Comparison of ENCODE assay signal across 1 cellular context in the genomic region with DNA sequence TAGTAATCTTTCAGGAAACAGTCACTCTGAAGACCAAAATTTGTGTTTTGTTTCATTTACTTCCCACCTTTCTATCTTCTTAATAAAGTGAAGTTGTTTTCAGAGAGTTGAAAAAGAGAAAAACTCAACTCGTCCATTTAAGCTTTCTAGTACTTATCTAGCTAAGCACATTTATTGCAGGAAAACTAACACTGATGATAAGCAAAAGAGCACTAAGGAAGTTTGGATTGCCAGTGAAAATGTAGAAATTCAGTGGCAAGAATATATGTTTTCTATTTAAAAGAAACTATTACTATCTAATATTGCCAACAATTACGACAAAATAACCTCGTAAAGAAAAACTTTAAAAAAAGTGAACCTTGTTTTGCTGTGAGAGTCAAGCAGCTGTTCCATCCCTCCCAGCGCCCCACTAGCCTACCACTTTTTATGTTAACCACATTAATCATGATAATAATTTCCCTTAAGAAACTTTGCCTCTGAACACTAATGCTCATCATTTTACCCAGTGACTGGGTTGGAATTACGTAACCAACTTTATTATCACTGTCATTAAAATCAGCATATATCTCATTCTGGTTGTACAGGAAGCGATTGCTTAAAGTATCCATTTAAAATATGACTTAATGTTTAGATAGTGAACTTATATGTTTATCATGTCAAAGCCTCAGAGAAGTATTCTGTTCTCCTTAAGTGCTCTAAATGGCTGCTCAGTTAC.
A peak's percentile ranks its signal among the peaks of the same experiment; 100 is the strongest.
TF ChIP-seq lines count a peak whose summit lies in the region.

No MANE protein-coding gene starts in this region.

TF ChIP-seq in K562, 482 proteins besides CTCF, POLR2A, EP300 and RAD21 (continued from another document):
- TF ChIP-seq, protein P1, sequence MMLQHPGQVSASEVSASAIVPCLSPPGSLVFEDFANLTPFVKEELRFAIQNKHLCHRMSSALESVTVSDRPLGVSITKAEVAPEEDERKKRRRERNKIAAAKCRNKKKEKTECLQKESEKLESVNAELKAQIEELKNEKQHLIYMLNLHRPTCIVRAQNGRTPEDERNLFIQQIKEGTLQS (IDR thresholded peaks at IDR 0.05), result peak; percentile 14; the same call in 1 of the 2 replicates
- TF ChIP-seq, protein P1 (CRISPR knock-in tag; conservative IDR thresholded peaks at IDR 0.05), result no peak
- no peak for TF ChIP-seq CEBPG (CRISPR knock-in tag; IDR thresholded peaks at IDR 0.05)
- peak in 1 of 2 experiments; percentile 46; a peak in 1 of 4 replicates for TF ChIP-seq CEBPG (tag; conservative IDR thresholded peaks at IDR 0.05 in 1 of 2, IDR thresholded peaks at IDR 0.05 in 1 of 2)
- TF ChIP-seq, protein P2, sequence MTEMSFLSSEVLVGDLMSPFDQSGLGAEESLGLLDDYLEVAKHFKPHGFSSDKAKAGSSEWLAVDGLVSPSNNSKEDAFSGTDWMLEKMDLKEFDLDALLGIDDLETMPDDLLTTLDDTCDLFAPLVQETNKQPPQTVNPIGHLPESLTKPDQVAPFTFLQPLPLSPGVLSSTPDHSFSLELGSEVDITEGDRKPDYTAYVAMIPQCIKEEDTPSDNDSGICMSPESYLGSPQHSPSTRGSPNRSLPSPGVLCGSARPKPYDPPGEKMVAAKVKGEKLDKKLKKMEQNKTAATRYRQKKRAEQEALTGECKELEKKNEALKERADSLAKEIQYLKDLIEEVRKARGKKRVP (CRISPR knock-in tag; IDR thresholded peaks at IDR 0.05), result no peak
- TF ChIP-seq, protein P3, sequence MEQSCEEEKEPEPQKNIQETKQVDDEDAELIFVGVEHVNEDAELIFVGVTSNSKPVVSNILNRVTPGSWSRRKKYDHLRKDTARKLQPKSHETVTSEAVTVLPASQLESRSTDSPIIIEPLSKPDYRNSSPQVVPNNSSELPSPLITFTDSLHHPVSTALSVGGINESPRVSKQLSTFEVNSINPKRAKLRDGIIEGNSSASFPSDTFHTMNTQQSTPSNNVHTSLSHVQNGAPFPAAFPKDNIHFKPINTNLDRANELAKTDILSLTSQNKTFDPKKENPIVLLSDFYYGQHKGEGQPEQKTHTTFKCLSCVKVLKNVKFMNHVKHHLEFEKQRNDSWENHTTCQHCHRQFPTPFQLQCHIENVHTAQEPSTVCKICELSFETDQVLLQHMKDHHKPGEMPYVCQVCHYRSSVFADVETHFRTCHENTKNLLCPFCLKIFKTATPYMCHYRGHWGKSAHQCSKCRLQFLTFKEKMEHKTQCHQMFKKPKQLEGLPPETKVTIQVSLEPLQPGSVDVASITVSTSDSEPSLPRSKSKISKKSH (CRISPR knock-in tag; IDR thresholded peaks at IDR 0.05), result no peak
- TF ChIP-seq MTA2 (IDR thresholded peaks at IDR 0.05; ENCODE audit: low read depth), result 0 out of 2 replicates have a peak, but pooled peaks have one; percentile 15
- TF ChIP-seq, protein P4, sequence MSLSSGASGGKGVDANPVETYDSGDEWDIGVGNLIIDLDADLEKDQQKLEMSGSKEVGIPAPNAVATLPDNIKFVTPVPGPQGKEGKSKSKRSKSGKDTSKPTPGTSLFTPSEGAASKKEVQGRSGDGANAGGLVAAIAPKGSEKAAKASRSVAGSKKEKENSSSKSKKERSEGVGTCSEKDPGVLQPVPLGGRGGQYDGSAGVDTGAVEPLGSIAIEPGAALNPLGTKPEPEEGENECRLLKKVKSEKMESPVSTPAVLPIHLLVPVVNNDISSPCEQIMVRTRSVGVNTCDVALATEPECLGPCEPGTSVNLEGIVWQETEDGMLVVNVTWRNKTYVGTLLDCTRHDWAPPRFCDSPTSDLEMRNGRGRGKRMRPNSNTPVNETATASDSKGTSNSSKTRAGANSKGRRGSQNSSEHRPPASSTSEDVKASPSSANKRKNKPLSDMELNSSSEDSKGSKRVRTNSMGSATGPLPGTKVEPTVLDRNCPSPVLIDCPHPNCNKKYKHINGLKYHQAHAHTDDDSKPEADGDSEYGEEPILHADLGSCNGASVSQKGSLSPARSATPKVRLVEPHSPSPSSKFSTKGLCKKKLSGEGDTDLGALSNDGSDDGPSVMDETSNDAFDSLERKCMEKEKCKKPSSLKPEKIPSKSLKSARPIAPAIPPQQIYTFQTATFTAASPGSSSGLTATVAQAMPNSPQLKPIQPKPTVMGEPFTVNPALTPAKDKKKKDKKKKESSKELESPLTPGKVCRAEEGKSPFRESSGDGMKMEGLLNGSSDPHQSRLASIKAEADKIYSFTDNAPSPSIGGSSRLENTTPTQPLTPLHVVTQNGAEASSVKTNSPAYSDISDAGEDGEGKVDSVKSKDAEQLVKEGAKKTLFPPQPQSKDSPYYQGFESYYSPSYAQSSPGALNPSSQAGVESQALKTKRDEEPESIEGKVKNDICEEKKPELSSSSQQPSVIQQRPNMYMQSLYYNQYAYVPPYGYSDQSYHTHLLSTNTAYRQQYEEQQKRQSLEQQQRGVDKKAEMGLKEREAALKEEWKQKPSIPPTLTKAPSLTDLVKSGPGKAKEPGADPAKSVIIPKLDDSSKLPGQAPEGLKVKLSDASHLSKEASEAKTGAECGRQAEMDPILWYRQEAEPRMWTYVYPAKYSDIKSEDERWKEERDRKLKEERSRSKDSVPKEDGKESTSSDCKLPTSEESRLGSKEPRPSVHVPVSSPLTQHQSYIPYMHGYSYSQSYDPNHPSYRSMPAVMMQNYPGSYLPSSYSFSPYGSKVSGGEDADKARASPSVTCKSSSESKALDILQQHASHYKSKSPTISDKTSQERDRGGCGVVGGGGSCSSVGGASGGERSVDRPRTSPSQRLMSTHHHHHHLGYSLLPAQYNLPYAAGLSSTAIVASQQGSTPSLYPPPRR (CRISPR knock-in tag; IDR thresholded peaks at IDR 0.05; ENCODE audit: borderline replicate concordance), result no peak
- peak; percentile 50 for TF ChIP-seq TAL1 (IDR thresholded peaks at IDR 0.05)
- TF ChIP-seq, protein P5, sequence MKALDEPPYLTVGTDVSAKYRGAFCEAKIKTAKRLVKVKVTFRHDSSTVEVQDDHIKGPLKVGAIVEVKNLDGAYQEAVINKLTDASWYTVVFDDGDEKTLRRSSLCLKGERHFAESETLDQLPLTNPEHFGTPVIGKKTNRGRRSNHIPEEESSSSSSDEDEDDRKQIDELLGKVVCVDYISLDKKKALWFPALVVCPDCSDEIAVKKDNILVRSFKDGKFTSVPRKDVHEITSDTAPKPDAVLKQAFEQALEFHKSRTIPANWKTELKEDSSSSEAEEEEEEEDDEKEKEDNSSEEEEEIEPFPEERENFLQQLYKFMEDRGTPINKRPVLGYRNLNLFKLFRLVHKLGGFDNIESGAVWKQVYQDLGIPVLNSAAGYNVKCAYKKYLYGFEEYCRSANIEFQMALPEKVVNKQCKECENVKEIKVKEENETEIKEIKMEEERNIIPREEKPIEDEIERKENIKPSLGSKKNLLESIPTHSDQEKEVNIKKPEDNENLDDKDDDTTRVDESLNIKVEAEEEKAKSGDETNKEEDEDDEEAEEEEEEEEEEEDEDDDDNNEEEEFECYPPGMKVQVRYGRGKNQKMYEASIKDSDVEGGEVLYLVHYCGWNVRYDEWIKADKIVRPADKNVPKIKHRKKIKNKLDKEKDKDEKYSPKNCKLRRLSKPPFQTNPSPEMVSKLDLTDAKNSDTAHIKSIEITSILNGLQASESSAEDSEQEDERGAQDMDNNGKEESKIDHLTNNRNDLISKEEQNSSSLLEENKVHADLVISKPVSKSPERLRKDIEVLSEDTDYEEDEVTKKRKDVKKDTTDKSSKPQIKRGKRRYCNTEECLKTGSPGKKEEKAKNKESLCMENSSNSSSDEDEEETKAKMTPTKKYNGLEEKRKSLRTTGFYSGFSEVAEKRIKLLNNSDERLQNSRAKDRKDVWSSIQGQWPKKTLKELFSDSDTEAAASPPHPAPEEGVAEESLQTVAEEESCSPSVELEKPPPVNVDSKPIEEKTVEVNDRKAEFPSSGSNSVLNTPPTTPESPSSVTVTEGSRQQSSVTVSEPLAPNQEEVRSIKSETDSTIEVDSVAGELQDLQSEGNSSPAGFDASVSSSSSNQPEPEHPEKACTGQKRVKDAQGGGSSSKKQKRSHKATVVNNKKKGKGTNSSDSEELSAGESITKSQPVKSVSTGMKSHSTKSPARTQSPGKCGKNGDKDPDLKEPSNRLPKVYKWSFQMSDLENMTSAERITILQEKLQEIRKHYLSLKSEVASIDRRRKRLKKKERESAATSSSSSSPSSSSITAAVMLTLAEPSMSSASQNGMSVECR (CRISPR knock-in tag; IDR thresholded peaks at IDR 0.05), result no peak
- peak; percentile 36; the same call in 1 of the 2 replicates for TF ChIP-seq CBFA2T3 (IDR thresholded peaks at IDR 0.05)
- TF ChIP-seq, protein P6, sequence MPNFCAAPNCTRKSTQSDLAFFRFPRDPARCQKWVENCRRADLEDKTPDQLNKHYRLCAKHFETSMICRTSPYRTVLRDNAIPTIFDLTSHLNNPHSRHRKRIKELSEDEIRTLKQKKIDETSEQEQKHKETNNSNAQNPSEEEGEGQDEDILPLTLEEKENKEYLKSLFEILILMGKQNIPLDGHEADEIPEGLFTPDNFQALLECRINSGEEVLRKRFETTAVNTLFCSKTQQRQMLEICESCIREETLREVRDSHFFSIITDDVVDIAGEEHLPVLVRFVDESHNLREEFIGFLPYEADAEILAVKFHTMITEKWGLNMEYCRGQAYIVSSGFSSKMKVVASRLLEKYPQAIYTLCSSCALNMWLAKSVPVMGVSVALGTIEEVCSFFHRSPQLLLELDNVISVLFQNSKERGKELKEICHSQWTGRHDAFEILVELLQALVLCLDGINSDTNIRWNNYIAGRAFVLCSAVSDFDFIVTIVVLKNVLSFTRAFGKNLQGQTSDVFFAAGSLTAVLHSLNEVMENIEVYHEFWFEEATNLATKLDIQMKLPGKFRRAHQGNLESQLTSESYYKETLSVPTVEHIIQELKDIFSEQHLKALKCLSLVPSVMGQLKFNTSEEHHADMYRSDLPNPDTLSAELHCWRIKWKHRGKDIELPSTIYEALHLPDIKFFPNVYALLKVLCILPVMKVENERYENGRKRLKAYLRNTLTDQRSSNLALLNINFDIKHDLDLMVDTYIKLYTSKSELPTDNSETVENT (CRISPR knock-in tag; IDR thresholded peaks at IDR 0.05), result no peak
- no peak for TF ChIP-seq ZNF77 (CRISPR knock-in tag; IDR thresholded peaks at IDR 0.05)
- peak; percentile 56; the same call in 1 of the 2 replicates for TF ChIP-seq TEAD4 (IDR thresholded peaks at IDR 0.05; ENCODE audit: low read length)
- no peak for TF ChIP-seq TEAD4 (CRISPR knock-in tag; IDR thresholded peaks at IDR 0.05; ENCODE audit: borderline replicate concordance)
- TF ChIP-seq NCOR1 (IDR thresholded peaks at IDR 0.05), result 0 out of 2 replicates have a peak, but pooled peaks have one; percentile 30
